In genomic region chr10:86733260-86733671, GRCh38 we compare ENCODE assay signal across 17 cellular contexts. TPM values are rescaled to one million over a fixed set of nuclear protein-coding genes. Genes with fewer than 3 reads are reported as not detected.
A peak's percentile ranks its signal among the peaks of the same experiment; 100 is the strongest.
DNase-seq lines count a peak whose midpoint lies in the region; ATAC-seq, FAIRE-seq and TF ChIP-seq lines count a peak whose summit lies in the region.
"Had no signal": no experiment of that assay in that cellular context is flagged by ENCODE, and none has a peak within 500 bp of the region (broad histone marks: within the 10 kb centered on the region; RNA-seq: fewer than 3 reads in every experiment).

No MANE protein-coding gene starts in this region.

- H2AFZ ChIP-seq in smooth muscle cell (ENCODE audit: low read depth) = no peak overlapping the region
- H2AFZ ChIP-seq: parathyroid adenoma had no signal

- no peaks in the 10 kb centered on the region for H3K9me3 Mint-ChIP-seq in HFFc6
- H3K9me3 Mint-ChIP-seq: activated naive CD4-positive, alpha-beta T cell treated with anti-CD3 and anti-CD28 coated beads, Interleukin-2, amount 50 U/mL, for 72 hours; dendritic cell treated with granulocyte-macrophage colony-stimulating factor and Interleukin-4, amounts not matched to agents 40 ng/mL and 50 ng/mL, for 4 days had no signal

- no peaks in the 10 kb centered on the region for H3K36me3 Mint-ChIP-seq in HFFc6 (ENCODE audit: low read depth)
- H3K36me3 Mint-ChIP-seq: activated naive CD4-positive, alpha-beta T cell treated with anti-CD3 and anti-CD28 coated beads, Interleukin-2, amount 50 U/mL, for 72 hours had no signal

- no peaks in the 10 kb centered on the region for H3K4me1 ChIP-seq in pancreas
- H3K4me1 ChIP-seq in aorta (ENCODE audit: control insufficient read depth in 1 of 2, insufficient read depth in 2 of 2, low read length in 2 of 2) = peaks cover 5 to 6% of the 10 kb centered on the region in 2 donors
- H3K4me1 ChIP-seq in smooth muscle cell (ENCODE audit: low read depth) = no peaks in the 10 kb centered on the region

- ATAC-seq in left ventricle myocardium superior = peak; percentile 58
- ATAC-seq in pancreas = peak in 1 of 4 donors; percentile 29
- peak; percentile 87 for ATAC-seq in aorta (ENCODE audit: low FRiP score)
- ATAC-seq: activated naive CD4-positive, alpha-beta T cell treated with anti-CD3 and anti-CD28 coated beads, Interleukin-2, amount 50 U/mL, for 72 hours; stimulated activated naive CD8-positive, alpha-beta T cell treated with anti-CD3 and anti-CD28 coated beads, Interleukin-15, Interleukin-2, amounts not matched to agents 100 U/mL and 50 U/mL, for 24 hours had no signal

- H3K9me3 ChIP-seq in pancreas (no peaks in the 10 kb centered on the region), aorta (ENCODE audit: control insufficient read depth, low read length) (no peaks in the 10 kb centered on the region), smooth muscle cell (replicated peaks; ENCODE audit: low read depth) (no peaks in the 10 kb centered on the region)

- intact Hi-C loops in left ventricle myocardium superior (cut with micrococcal nuclease) = no loop called here
- intact Hi-C loops in pancreas (cut with DNase I) = no loop called here
- intact Hi-C loops in aorta (cut with DNase I) = no loop called here

- H3K9ac ChIP-seq in smooth muscle cell (ENCODE audit: low read depth) = no peak overlapping the region
- H3K9ac ChIP-seq: parathyroid adenoma had no signal

- H3K79me2 ChIP-seq in smooth muscle cell (ENCODE audit: low read depth) = no peaks in the 10 kb centered on the region
- H3K79me2 ChIP-seq: parathyroid adenoma had no signal

- TF ChIP-seq CTCF in pancreas (IDR thresholded peaks at IDR 0.05) = no peak
- TF ChIP-seq CTCF in HFFc6 (IDR thresholded peaks at IDR 0.05) = no peak
- TF ChIP-seq CTCF in smooth muscle cell (IDR thresholded peaks at IDR 0.05; ENCODE audit: borderline replicate concordance, insufficient read depth, poor library complexity, severe bottlenecking) = no peak

- no peak overlapping the region for H3K27ac ChIP-seq in pancreas
- peak overlapping the region; percentile 100 for H3K27ac ChIP-seq in aorta (ENCODE audit: low read depth in 1 of 2, low read length in 2 of 2)
- no peak overlapping the region for H3K27ac ChIP-seq in smooth muscle cell (ENCODE audit: low read depth)
- H3K27ac ChIP-seq: 22Rv1, parathyroid adenoma had no signal

- no peaks in the 10 kb centered on the region for H3K4me1 Mint-ChIP-seq in HFFc6 (ENCODE audit: low read depth)

- H3K27me3 ChIP-seq in pancreas = no peaks in the 10 kb centered on the region
- H3K27me3 ChIP-seq in aorta (ENCODE audit: control insufficient read depth in 1 of 2, insufficient read depth in 2 of 2, low read length in 1 of 2) = no peaks in the 10 kb centered on the region
- H3K27me3 ChIP-seq in smooth muscle cell (ENCODE audit: low read depth) = no peaks in the 10 kb centered on the region

- peaks cover 2% of the 10 kb centered on the region for H3K27me3 Mint-ChIP-seq in HFFc6 (ENCODE audit: insufficient read depth)

- no peaks in the 10 kb centered on the region for H3F3A ChIP-seq in smooth muscle cell (ENCODE audit: low read depth)

- no peak for TF ChIP-seq POLR2A in GM12892 (IDR thresholded peaks at IDR 0.05; ENCODE audit: low read depth, low read length)

- no peaks in the 10 kb centered on the region for H4K20me1 ChIP-seq in smooth muscle cell (ENCODE audit: low read depth)

- H3K4me3 ChIP-seq in pancreas (no peak overlapping the region), aorta (ENCODE audit: low read length in 2 of 2) (no peak overlapping the region), smooth muscle cell (no peak overlapping the region)

- FAIRE-seq in pancreas (lab: Jason Lieb, UNC) (peak; percentile 90), GM12892 (lab: Jason Lieb, UNC) (no peak)
- FAIRE-seq: TTC549 had no signal

- peak; percentile 5 for DNase-seq in NCI-H1092 treated with DMSO at 0.1 percent for 48 hours (lab: John Stamatoyannopoulos, UW)
- DNase-seq in NCI-H1092 (lab: John Stamatoyannopoulos, UW) = no peak
- no peak for DNase-seq in left ventricle myocardium superior
- no peak for DNase-seq in pancreas
- peak in 1 of 2 donors; percentile 59 for DNase-seq in aorta
- no peak for DNase-seq in HFFc6
- DNase-seq in GM12892 (ENCODE audit: insufficient read length) = no peak
- no peak for DNase-seq in smooth muscle cell (lab: John Stamatoyannopoulos, UW; ENCODE audit: unreplicated experiment)
- DNase-seq: foreskin melanocyte; GOT3; NCI-H524; stimulated activated naive CD8-positive, alpha-beta T cell treated with anti-CD3 and anti-CD28 coated beads, Interleukin-15, Interleukin-2, amounts not matched to agents 100 U/mL and 50 U/mL, for 24 hours had no signal

- WGBS in pancreas, 2 donors = 82 to 93% methylated on average over 8 of the region's 8 CpGs
- 4 to 8% methylated on average over 8 of the region's 8 CpGs for WGBS in aorta, 2 donors
- WGBS in smooth muscle cell (ENCODE audit: low lambda C conversion rate) = 91% methylated on average over 8 of the region's 8 CpGs

- H3K4me2 ChIP-seq in smooth muscle cell = no peak overlapping the region

- H3K36me3 ChIP-seq in pancreas (no peaks in the 10 kb centered on the region), aorta (ENCODE audit: control insufficient read depth in 1 of 2, insufficient read depth in 2 of 2, low read length in 1 of 2) (peaks cover 0 to 1% of the 10 kb centered on the region in 2 donors), smooth muscle cell (ENCODE audit: low read depth) (no peaks in the 10 kb centered on the region)

- no peak overlapping the region for H3K4me3 Mint-ChIP-seq in HFFc6
- H3K4me3 Mint-ChIP-seq: dendritic cell treated with granulocyte-macrophage colony-stimulating factor and Interleukin-4, amounts not matched to agents 40 ng/mL and 50 ng/mL, for 4 days had no signal

- H3K27ac Mint-ChIP-seq in HFFc6 = no peak overlapping the region
- H3K27ac Mint-ChIP-seq: activated naive CD4-positive, alpha-beta T cell treated with anti-CD3 and anti-CD28 coated beads, Interleukin-2, amount 50 U/mL, for 72 hours; dendritic cell treated with granulocyte-macrophage colony-stimulating factor and Interleukin-4, amounts not matched to agents 40 ng/mL and 50 ng/mL, for 4 days had no signal

RNA-seq across cellular contexts. Expression of gene BMPR1A, which starts 23.2 kb away (rescaled TPM):
- total RNA-seq in left ventricle myocardium superior (48.4 TPM), pancreas (10 to 100 TPM in 5 of 6 donors, 1 to 10 TPM in 1; 9.9 to 22.3 (median 13.5) TPM), aorta (100 to 1,000 TPM; 104 to 120 TPM), smooth muscle cell (52.2 and 80.9 TPM in 2 replicates)
- polyA plus RNA-seq in pancreas (1 to 10 TPM; 3.5 to 6.6 TPM), aorta (10 to 100 TPM; 19.3 to 22.9 TPM), smooth muscle cell (13.6 and 15.5 TPM in 2 replicates)
- 10 to 100 TPM; 41.9 to 50.5 (median 46.6) TPM for total RNA-seq in HFFc6 (2021; fragmentation: NEBNext Ultra II Directional; extraction: Animal tissue kit (Norgen Biotek cat#: 25700))
- polyA plus RNA-seq in GM12892 (2012; ENCODE audit: missing spikeins) = 9.0 TPM

Comparison
In these comparisons a context has a peak if more than half of its experiments do, and no peak if none do; other contexts are left out.
1. H3K27ac ChIP-seq: peak in aorta (2 of 2); none in pancreas (0 of 4) and smooth muscle cell (single experiment).